In genomic region chr9:124266826-124267201, GRCh38 we compare ENCODE assay signal across 12 cellular contexts. TPM values are rescaled to one million over a fixed set of nuclear protein-coding genes. Genes with fewer than 3 reads are reported as not detected.
DNase-seq lines count a peak whose midpoint lies in the region; ATAC-seq and TF ChIP-seq lines count a peak whose summit lies in the region.
"Had no signal": no experiment of that assay in that cellular context is flagged by ENCODE, and none has a peak within 500 bp of the region (broad histone marks: within the 10 kb centered on the region; RNA-seq: fewer than 3 reads in every experiment).

No MANE protein-coding gene starts in this region.

- H2AFZ ChIP-seq in PC-3 (ENCODE audit: low read length): no peak overlapping the region

- ATAC-seq in PC-3 (peak; percentile 4), GM19452 (IDR thresholded peaks at IDR 0.05; ENCODE audit: unreplicated experiment) (no peak)

- H3K9me3 ChIP-seq in AG04450 (ENCODE audit: control insufficient read depth, insufficient read depth, low read length) (no peaks in the 10 kb centered on the region), PC-3 (ENCODE audit: low read length) (no peaks in the 10 kb centered on the region), prostate gland (no peaks in the 10 kb centered on the region)
- H3K9me3 ChIP-seq: BE2C had no signal

- peaks cover 1% of the 10 kb centered on the region for H3K4me1 Mint-ChIP-seq in activated CD4-positive, alpha-beta T cell treated with anti-CD3 and anti-CD28 coated beads, Interleukin-2, amount 10 ng/mL, durations not matched to agents 7 days and 5 days

- intact Hi-C loops in PC-3 (cut with micrococcal nuclease): no loop called here
- intact Hi-C loops in dorsolateral prefrontal cortex (cut with DNase I): no loop called here
- intact Hi-C loops in prostate gland (cut with DNase I): no loop called here

- no TSS peak for BruUV-seq in PC-3 (replicated peaks; lab: Mats Ljungman, UMichigan)

- no peaks in the 10 kb centered on the region for H3K9me2 ChIP-seq in PC-3 (replicated peaks; ENCODE audit: low read length)

- POLR2A ChIA-PET in AG04450 (lab: Yijun Ruan, JAX) (interaction anchor here (1.4 kb wide), 1 partner anchor 10 kb away, joined by 4 read pairs; no protein-coding TSS in a partner anchor), PC-3 (lab: Charles Lee; ENCODE audit: unreplicated experiment) (no interaction called here)
- POLR2A ChIA-PET in activated CD4-positive, alpha-beta T cell treated with anti-CD3 and anti-CD28 coated beads, Interleukin-2, amount 10 ng/mL, durations not matched to agents 7 days and 5 days (lab: Charles Lee): no interaction called here

- TF ChIP-seq POLR2A in prostate gland (IDR thresholded peaks at IDR 0.05): no peak

- peaks cover 24% of the 10 kb centered on the region for H3K4me1 ChIP-seq in PC-3 (ENCODE audit: insufficient read depth, low read length)
- peaks cover 37% of the 10 kb centered on the region for H3K4me1 ChIP-seq in prostate gland (replicated peaks)
- H3K4me1 ChIP-seq: BE2C had no signal

- DNase-seq in AG04450 (ENCODE audit: low read depth, low spot score) (no peak), PC-3 (no peak), dorsolateral prefrontal cortex (no peak), prostate gland (ENCODE audit: low spot score) (no peak), Kasumi-1 (lab: John Stamatoyannopoulos, UW) (no peak), NCI-H774 (lab: John Stamatoyannopoulos, UW) (no peak)
- DNase-seq in activated CD4-positive, alpha-beta T cell treated with anti-CD3 and anti-CD28 coated beads, Interleukin-2, amount 10 ng/mL, durations not matched to agents 7 days and 5 days: no peak
- DNase-seq: activated CD4-positive, CD25-positive, alpha-beta regulatory T cell treated with anti-CD3 and anti-CD28 coated beads, Interleukin-2, amount 50 U/mL, for 72 hours; BE2C; NCI-H2171 treated with DMSO at 0.1 percent for 48 hours; SHP77 had no signal

- no peaks in the 10 kb centered on the region for H3K36me3 Mint-ChIP-seq in activated CD4-positive, alpha-beta T cell treated with anti-CD3 and anti-CD28 coated beads, Interleukin-2, amount 10 ng/mL, durations not matched to agents 7 days and 5 days (ENCODE audit: low read depth)

- H3K4me2 ChIP-seq in PC-3 (ENCODE audit: low read length): peak overlapping the region; percentile 77

- H3K4me3 ChIP-seq in AG04450 (ENCODE audit: low read depth, low read length): no peak overlapping the region
- no peak overlapping the region for H3K4me3 ChIP-seq in PC-3 (ENCODE audit: low read length)
- H3K4me3 ChIP-seq in dorsolateral prefrontal cortex: peak overlapping the region in 9 of 59 donors; percentile 1 to 45 (median 14)
- H3K4me3 ChIP-seq in prostate gland: no peak overlapping the region

- H3K27me3 Mint-ChIP-seq in activated CD4-positive, alpha-beta T cell treated with anti-CD3 and anti-CD28 coated beads, Interleukin-2, amount 10 ng/mL, durations not matched to agents 7 days and 5 days: peaks cover 15% of the 10 kb centered on the region

- H3K27ac ChIP-seq in AG04450 (ENCODE audit: low read depth, low read length) (peak overlapping the region; percentile 95), PC-3 (ENCODE audit: low read length) (peak overlapping the region; percentile 86), dorsolateral prefrontal cortex (peak overlapping the region in 35 of 59 donors; percentile 0 to 76 (median 46)), prostate gland (peak overlapping the region; percentile 57 to 78)

- H3K9ac ChIP-seq in PC-3 (ENCODE audit: low read length): peak overlapping the region; percentile 46

- TF ChIP-seq CTCF in AG04450 (IDR thresholded peaks at IDR 0.05; ENCODE audit: low read depth, low read length) (no peak), PC-3 (conservative IDR thresholded peaks at IDR 0.05; ENCODE audit: low read depth, low read length) (no peak), dorsolateral prefrontal cortex (IDR thresholded peaks at IDR 0.05 in 54 of 56, conservative IDR thresholded peaks at IDR 0.05 in 2 of 56; ENCODE audit: low read depth in 1 of 56, partially characterized antibody in 56 of 56) (no peak), prostate gland (IDR thresholded peaks at IDR 0.05) (no peak)

- H3K36me3 ChIP-seq in PC-3 (ENCODE audit: low read depth, low read length) (peaks cover 2% of the 10 kb centered on the region; the same call in 1 of the 2 replicates), prostate gland (no peaks in the 10 kb centered on the region)
- H3K36me3 ChIP-seq: BE2C had no signal

- no peak overlapping the region for H3K4me3 Mint-ChIP-seq in activated CD4-positive, alpha-beta T cell treated with anti-CD3 and anti-CD28 coated beads, Interleukin-2, amount 10 ng/mL, durations not matched to agents 7 days and 5 days

- no peak overlapping the region for H3K27ac Mint-ChIP-seq in activated CD4-positive, alpha-beta T cell treated with anti-CD3 and anti-CD28 coated beads, Interleukin-2, amount 10 ng/mL, durations not matched to agents 7 days and 5 days

- no peaks in the 10 kb centered on the region for H3F3A ChIP-seq in PC-3 (ENCODE audit: low read length, unreplicated experiment)

- 54% methylated on average over 2 of the region's 2 CpGs for WGBS in prostate gland

- peaks cover 97% of the 10 kb centered on the region for H3K79me2 ChIP-seq in PC-3 (ENCODE audit: low read length)

- no peaks in the 10 kb centered on the region for H3K9me3 Mint-ChIP-seq in activated CD4-positive, alpha-beta T cell treated with anti-CD3 and anti-CD28 coated beads, Interleukin-2, amount 10 ng/mL, durations not matched to agents 7 days and 5 days

- H4K20me1 ChIP-seq in PC-3 (ENCODE audit: low read length): peaks cover 19% of the 10 kb centered on the region

- CTCF ChIA-PET in AG04450 (lab: Charles Lee): no interaction called here
- CTCF ChIA-PET in PC-3 (lab: Charles Lee): no interaction called here
- CTCF ChIA-PET in activated CD4-positive, alpha-beta T cell treated with anti-CD3 and anti-CD28 coated beads, Interleukin-2, amount 10 ng/mL, durations not matched to agents 7 days and 5 days (lab: Charles Lee): no interaction called here

- H3K27me3 ChIP-seq in AG04450 (ENCODE audit: control insufficient read depth, insufficient read depth, low read length) (no peaks in the 10 kb centered on the region), PC-3 (ENCODE audit: low read length) (no peaks in the 10 kb centered on the region), dorsolateral prefrontal cortex (no peaks in the 10 kb centered on the region), prostate gland (replicated peaks; ENCODE audit: insufficient read depth) (no peaks in the 10 kb centered on the region)

RNA-seq across cellular contexts. Expression of gene NEK6, which starts 9.1 kb away (rescaled TPM):
- polyA plus RNA-seq in AG04450 (2011; rRNA removed): 128 and 163 TPM in 2 replicates
- polyA minus RNA-seq in AG04450 (2011; rRNA and poly(A)+ RNA removed): 189 and 242 TPM in 2 replicates
- 21.1 and 22.1 TPM in 2 replicates for total RNA-seq in PC-3 (2014; rRNA removed)
- total RNA-seq in dorsolateral prefrontal cortex: 100 to 1,000 TPM in 3 of 120 experiments, 10 to 100 TPM in 117; 31.2 to 112 (median 51.6) TPM
- total RNA-seq in prostate gland: 10 to 100 TPM; 32.3 to 44.2 TPM
- 1 to 10 TPM; 7.0 to 8.0 TPM for total RNA-seq in activated CD4-positive, alpha-beta T cell treated with anti-CD3 and anti-CD28 coated beads, Interleukin-2, amount 10 ng/mL, durations not matched to agents 7 days and 5 days
